Comparison of ENCODE assay signal across 11 cellular contexts in genomic region chr2:45930396-45930792, GRCh38.
DNase-seq lines count a peak whose midpoint lies in the region; ATAC-seq and TF ChIP-seq lines count a peak whose summit lies in the region.
"Had no signal": no experiment of that assay in that cellular context is flagged by ENCODE, and none has a peak within 500 bp of the region (broad histone marks: within the 10 kb centered on the region; RNA-seq: fewer than 3 reads in every experiment).

No MANE protein-coding gene starts in this region.

- H3K27ac ChIP-seq in gastrocnemius medialis, result peak overlapping the region; percentile 52 to 85 (median 70)
- H3K27ac ChIP-seq: suprapubic skin had no signal

- H3K4me3 ChIP-seq in epithelial cell of esophagus (ENCODE audit: low read length), result no peak overlapping the region
- H3K4me3 ChIP-seq in gastrocnemius medialis, result no peak overlapping the region
- H3K4me3 ChIP-seq: lung, suprapubic skin had no signal

- H3K4me1 Mint-ChIP-seq in endothelial cell (ENCODE audit: unreplicated experiment), result no peaks in the 10 kb centered on the region

- H3K9me3 Mint-ChIP-seq in endothelial cell (ENCODE audit: unreplicated experiment), result no peaks in the 10 kb centered on the region

- no peaks in the 10 kb centered on the region for H3K27me3 ChIP-seq in gastrocnemius medialis
- H3K27me3 ChIP-seq: suprapubic skin had no signal

- intact Hi-C loops in gastrocnemius medialis (cut with DNase I; ENCODE audit: low total_unique reads), result no loop called here

- H3K36me3 ChIP-seq in gastrocnemius medialis, result no peaks in the 10 kb centered on the region
- H3K36me3 ChIP-seq: suprapubic skin had no signal

- H3K27me3 Mint-ChIP-seq in endothelial cell (ENCODE audit: unreplicated experiment), result peaks cover 1% of the 10 kb centered on the region

- no peaks in the 10 kb centered on the region for H3K36me3 Mint-ChIP-seq in endothelial cell (ENCODE audit: low read depth, unreplicated experiment)

- H3K27ac Mint-ChIP-seq in endothelial cell (ENCODE audit: unreplicated experiment), result no peak overlapping the region

- no peak overlapping the region for H3K4me3 Mint-ChIP-seq in endothelial cell (ENCODE audit: unreplicated experiment)

- in situ Hi-C loops in gastrocnemius medialis (cut with MboI; ENCODE audit: low sequenced_read_pairs in 4 of 4), result loop anchor here in 3 of 4 donors (10.0 to 25.0 kb wide), 2 partner anchors 143 to 146 kb away; no protein-coding TSS in a partner anchor

- peaks cover 0 to 48% of the 10 kb centered on the region in 2 donors for H3K4me1 ChIP-seq in gastrocnemius medialis

- DNase-seq in ELF-1 (ENCODE audit: low read depth, low spot score) (peak; percentile 72), NCI-H226 (peak; percentile 54), epithelial cell of esophagus (ENCODE audit: low read depth) (peak; percentile 22), gastrocnemius medialis (peak; percentile 22 to 56), endothelial cell (ENCODE audit: low spot score) (no peak), GOT3 (lab: John Stamatoyannopoulos, UW) (no peak)
- DNase-seq in stimulated activated CD4-positive, alpha-beta T cell treated with anti-CD3 and anti-CD28 coated beads, Interleukin-4, amount 100 ng/mL, for 4 hours, result no peak
- DNase-seq: NCI-H1048, T-helper 9 cell had no signal

- ATAC-seq in gastrocnemius medialis, result peak; percentile 61 to 84

- TF ChIP-seq CTCF in epithelial cell of esophagus (IDR thresholded peaks at IDR 0.05; ENCODE audit: insufficient read depth, low read depth, low read length, missing control alignments) (no peak), gastrocnemius medialis (IDR thresholded peaks at IDR 0.05 in 4 of 5, conservative IDR thresholded peaks at IDR 0.05 in 1 of 5) (no peak), endothelial cell (IDR thresholded peaks at IDR 0.05; ENCODE audit: unreplicated experiment) (no peak)

- no peak for TF ChIP-seq POLR2A in gastrocnemius medialis (IDR thresholded peaks at IDR 0.05)

- H3K9me3 ChIP-seq in gastrocnemius medialis, result no peaks in the 10 kb centered on the region
- H3K9me3 ChIP-seq: suprapubic skin had no signal

Comparison
In these comparisons a context has a peak if more than half of its experiments do, and no peak if none do; other contexts are left out.
1. DNase-seq: peak in ELF-1 (single experiment), NCI-H226 (single experiment), epithelial cell of esophagus (single experiment) and gastrocnemius medialis (2 of 2); none in stimulated activated CD4-positive, alpha-beta T cell treated with anti-CD3 and anti-CD28 coated beads, Interleukin-4, amount 100 ng/mL, for 4 hours (0 of 2), endothelial cell (single experiment) and GOT3 (single experiment).